Comparison of ENCODE assay signal across 9 cellular contexts in genomic region chr1:206921772-206922265, GRCh38. TPM values are rescaled to one million over a fixed set of nuclear protein-coding genes. Genes with fewer than 3 reads are reported as not detected.
DNase-seq lines count a peak whose midpoint lies in the region; ATAC-seq and TF ChIP-seq lines count a peak whose summit lies in the region.
"Had no signal": no experiment of that assay in that cellular context is flagged by ENCODE, and none has a peak within 500 bp of the region (broad histone marks: within the 10 kb centered on the region; RNA-seq: fewer than 3 reads in every experiment).

FCMR (minus strand) TSS chr1:206921941; CDS start chr1:206921854, 87 bp downstream.

- H3K4me1 Mint-ChIP-seq in MCF 10A (ENCODE audit: insufficient read depth, unreplicated experiment) = no peaks in the 10 kb centered on the region

- H2AFZ ChIP-seq in mammary epithelial cell (ENCODE audit: low read depth, low read length) (no peak within 1 kb of the TSS), OCI-LY7 (ENCODE audit: low read length) (peak within 1 kb of the TSS; percentile 39; the same call in 1 of the 2 replicates)

- H3K9ac ChIP-seq in mammary epithelial cell (ENCODE audit: insufficient read depth, low read length) = no peak within 1 kb of the TSS

- DNase-seq in MCF 10A (ENCODE audit: unreplicated experiment) (no peak), mammary epithelial cell (no peak), OCI-LY7 (ENCODE audit: low spot score) (peak; percentile 80), epithelial cell of esophagus (ENCODE audit: low read depth) (peak; percentile 32), tibial nerve (ENCODE audit: low spot score in 2 of 2) (peak in 1 of 2 donors; percentile 36), H4 (ENCODE audit: low spot score) (no peak), GOT3 (lab: John Stamatoyannopoulos, UW) (no peak)

- H3K4me2 ChIP-seq in mammary epithelial cell (ENCODE audit: insufficient read depth, low read depth, low read length) = no peak within 1 kb of the TSS
- H3K4me2 ChIP-seq in OCI-LY7 (ENCODE audit: low read length) = peak within 1 kb of the TSS; percentile 71

- CTCF ChIA-PET in MCF 10A (lab: Yijun Ruan, JAX) (interaction anchor here (0.6 to 13.0 kb wide), 13 partner anchors 10 to 290 kb away, joined by 3 to 287 read pairs (median 3); partner anchors contain the start of gene DYRK3), mammary epithelial cell (lab: Charles Lee; ENCODE audit: low non-redundant PET) (no interaction called here), OCI-LY7 (lab: Charles Lee; ENCODE audit: unreplicated experiment) (interaction anchor here (0.7 to 1.9 kb wide), 3 partner anchors 9 to 452 kb away, joined by 3 to 9 read pairs (median 3); partner anchors contain the start of gene IKBKE)

- in situ Hi-C loops in mammary epithelial cell (cut with MboI; ENCODE audit: low sequenced_read_pairs in 2 of 2) = no loop called here

- H3K9me3 Mint-ChIP-seq in MCF 10A (ENCODE audit: unreplicated experiment) = no peaks in the 10 kb centered on the region

- no peaks in the 10 kb centered on the region for H3K27me3 Mint-ChIP-seq in MCF 10A (ENCODE audit: insufficient read depth, unreplicated experiment)

- H3K27me3 ChIP-seq in mammary epithelial cell (ENCODE audit: insufficient read depth, low read length) = no peaks in the 10 kb centered on the region
- no peaks in the 10 kb centered on the region for H3K27me3 ChIP-seq in tibial nerve

- TF ChIP-seq CTCF in MCF 10A (IDR thresholded peaks at IDR 0.05; ENCODE audit: unreplicated experiment) (no peak), mammary epithelial cell (conservative IDR thresholded peaks at IDR 0.05 in 1 of 2, IDR thresholded peaks at IDR 0.05 in 1 of 2; ENCODE audit: extremely low read depth in 1 of 2, insufficient read depth in 1 of 2, low read depth in 1 of 2, low read length in 2 of 2) (no peak), OCI-LY7 (conservative IDR thresholded peaks at IDR 0.05; ENCODE audit: low read length) (no peak), epithelial cell of esophagus (IDR thresholded peaks at IDR 0.05; ENCODE audit: insufficient read depth, low read depth, low read length, missing control alignments) (no peak), tibial nerve (IDR thresholded peaks at IDR 0.05) (no peak)

- BruUV-seq in MCF 10A (replicated peaks; lab: Mats Ljungman, UMichigan) (no TSS peak), mammary epithelial cell (replicated peaks; lab: Mats Ljungman, UMichigan) (no TSS peak), OCI-LY7 (replicated peaks; lab: Mats Ljungman, UMichigan) (no TSS peak)

- no peak within 1 kb of the TSS for H3K4me3 Mint-ChIP-seq in MCF 10A (ENCODE audit: unreplicated experiment)

- dilution Hi-C loops in mammary epithelial cell (cut with HindIII; ENCODE audit: low sequenced_read_pairs) = no loop called here

- no peaks in the 10 kb centered on the region for H3K9me3 ChIP-seq in mammary epithelial cell (replicated peaks; ENCODE audit: insufficient read depth, low read length)
- no peaks in the 10 kb centered on the region for H3K9me3 ChIP-seq in OCI-LY7 (ENCODE audit: low read length)
- no peaks in the 10 kb centered on the region for H3K9me3 ChIP-seq in tibial nerve

- H3K79me2 ChIP-seq in mammary epithelial cell (ENCODE audit: insufficient read depth, low read length) (no peaks in the 10 kb centered on the region), OCI-LY7 (ENCODE audit: insufficient read depth, low read depth, low read length) (no peaks in the 10 kb centered on the region)

- H3K4me1 ChIP-seq in mammary epithelial cell (ENCODE audit: insufficient read depth, low read length) = no peaks in the 10 kb centered on the region
- peaks cover 47% of the 10 kb centered on the region for H3K4me1 ChIP-seq in OCI-LY7 (ENCODE audit: insufficient read depth, low read length, poor library complexity, severe bottlenecking)
- H3K4me1 ChIP-seq in tibial nerve = peaks cover 0 to 25% (median 0%) of the 10 kb centered on the region in 4 donors

- H3K36me3 ChIP-seq in mammary epithelial cell (ENCODE audit: insufficient read depth, low read length) (no peaks in the 10 kb centered on the region), OCI-LY7 (ENCODE audit: insufficient read depth, low read length) (no peaks in the 10 kb centered on the region), tibial nerve (no peaks in the 10 kb centered on the region)

- H3K9me2 ChIP-seq in OCI-LY7 (ENCODE audit: insufficient read depth, low read length) = no peaks in the 10 kb centered on the region

- 86% methylated on average over 7 of the region's 7 CpGs for WGBS in mammary epithelial cell (ENCODE audit: low coverage, missing lambda C conversion rate)
- WGBS in tibial nerve, 2 donors = 44 to 56% methylated on average over 7 of the region's 7 CpGs

- TF ChIP-seq POLR2A in tibial nerve (IDR thresholded peaks at IDR 0.05) = no peak

- no peaks in the 10 kb centered on the region for H4K20me1 ChIP-seq in mammary epithelial cell (ENCODE audit: insufficient read depth, low read length)
- no peaks in the 10 kb centered on the region for H4K20me1 ChIP-seq in OCI-LY7 (ENCODE audit: insufficient read depth, low read length)

- POLR2A ChIA-PET in MCF 10A (lab: Yijun Ruan, JAX) = interaction anchor here (1.3 to 1.8 kb wide), 2 partner anchors 10 to 187 kb away, joined by 3 to 5 read pairs; no protein-coding TSS in a partner anchor
- POLR2A ChIA-PET in OCI-LY7 (lab: Charles Lee) = interaction anchor here (0.7 to 3.1 kb wide), 7 partner anchors 9 to 300 kb away, joined by 3 to 23 read pairs (median 3); no protein-coding TSS in a partner anchor

- H3K36me3 Mint-ChIP-seq in MCF 10A (ENCODE audit: insufficient read depth, unreplicated experiment) = no peaks in the 10 kb centered on the region

- peak; percentile 74 to 76 for TF ChIP-seq EP300 in tibial nerve (IDR thresholded peaks at IDR 0.05)

- no peak within 1 kb of the TSS for H3K4me3 ChIP-seq in mammary epithelial cell (replicated peaks in 1 of 3; ENCODE audit: insufficient read depth in 1 of 3, low read depth in 2 of 3, low read length in 3 of 3)
- H3K4me3 ChIP-seq in OCI-LY7 (ENCODE audit: low read depth, low read length, poor library complexity, severe bottlenecking) = peak within 1 kb of the TSS; percentile 40
- no peak within 1 kb of the TSS for H3K4me3 ChIP-seq in epithelial cell of esophagus (ENCODE audit: low read length)
- peak within 1 kb of the TSS in 1 of 4 donors; percentile 44 for H3K4me3 ChIP-seq in tibial nerve

- no peak for ATAC-seq in HG02884 (IDR thresholded peaks at IDR 0.05; ENCODE audit: unreplicated experiment)

- intact Hi-C loops in MCF 10A (cut with micrococcal nuclease) = no loop called here
- intact Hi-C loops in mammary epithelial cell (cut with micrococcal nuclease) = no loop called here
- intact Hi-C loops in OCI-LY7 (cut with micrococcal nuclease; ENCODE audit: unreplicated experiment) = loop anchor here (10.0 kb wide), 1 partner anchor 867 kb away; the partner anchor contains the start of gene RHEX

- H3K27ac Mint-ChIP-seq in MCF 10A (ENCODE audit: low read depth, unreplicated experiment) = no peak within 1 kb of the TSS

- no peak within 1 kb of the TSS for H3K27ac ChIP-seq in mammary epithelial cell (ENCODE audit: insufficient read depth, low read depth, low read length)
- peak within 1 kb of the TSS; percentile 60 for H3K27ac ChIP-seq in OCI-LY7 (ENCODE audit: low read depth, low read length, poor library complexity, severe bottlenecking)
- peak within 1 kb of the TSS in 3 of 4 donors; percentile 14 to 87 (median 53) for H3K27ac ChIP-seq in tibial nerve
- H3K27ac ChIP-seq: C4-2B had no signal

RNA-seq across cellular contexts. Expression of gene FCMR, which starts in this region (rescaled TPM):
- total RNA-seq in MCF 10A (2022) (10.1 and 18.0 TPM in 2 replicates), mammary epithelial cell (1 to 10 TPM; 1.2 to 5.0 TPM), OCI-LY7 (2022) (9.2 and 10.6 TPM in 2 replicates), tibial nerve (1 to 10 TPM; 1.8 to 3.1 (median 2.6) TPM)
- polyA plus RNA-seq in mammary epithelial cell = 5.4 TPM
- not detected for polyA minus RNA-seq in mammary epithelial cell
- total RNA-seq in OCI-LY7 (2014; rRNA removed; shearing (Covaris generic)) = 3.2 and 5.2 TPM in 2 replicates
- 0.12 and 1.3 TPM in 2 replicates for total RNA-seq in H4 (2014; rRNA removed; shearing (Covaris generic))

Comparison
In these comparisons a context has a peak if more than half of its experiments do, and no peak if none do; other contexts are left out.
1. DNase-seq: peak in OCI-LY7 (single experiment) and epithelial cell of esophagus (single experiment); none in MCF 10A (single experiment), mammary epithelial cell (single experiment), H4 (single experiment) and GOT3 (single experiment).